Comparison of ENCODE assay signal across 8 cellular contexts in genomic region chr14:68663385-68664076, GRCh38.
A peak's percentile ranks its signal among the peaks of the same experiment; 100 is the strongest.
DNase-seq lines count a peak whose midpoint lies in the region; ATAC-seq and TF ChIP-seq lines count a peak whose summit lies in the region.

No MANE protein-coding gene starts in this region.

- H3K4me1 Mint-ChIP-seq in central memory CD8-positive, alpha-beta T cell, result peaks cover 46% of the 10 kb centered on the region

- H3K4me3 Mint-ChIP-seq in central memory CD8-positive, alpha-beta T cell, result peak overlapping the region; percentile 74

- peak; percentile 79 for DNase-seq in AG09309 (ENCODE audit: low read depth)
- DNase-seq in central memory CD8-positive, alpha-beta T cell (ENCODE audit: low spot score in 2 of 2), result no peak
- peak; percentile 24 for DNase-seq in stimulated activated CD4-positive, alpha-beta T cell treated with anti-CD3 and anti-CD28 coated beads, Interleukin-4, amount 100 ng/mL, for 1 hour
- no peak for DNase-seq in NOMO-1 (lab: John Stamatoyannopoulos, UW; ENCODE audit: unreplicated experiment in 2 of 2)
- DNase-seq in NCI-H748 (lab: John Stamatoyannopoulos, UW; ENCODE audit: unreplicated experiment), result no peak
- no peak for DNase-seq in NCI-H2196 treated with DMSO at 0.1 percent for 48 hours (lab: John Stamatoyannopoulos, UW; ENCODE audit: unreplicated experiment)

- peak overlapping the region; percentile 95 for H3K27ac Mint-ChIP-seq in central memory CD8-positive, alpha-beta T cell (ENCODE audit: low read depth)

- TF ChIP-seq CTCF in AG09309 (IDR thresholded peaks at IDR 0.05; ENCODE audit: control insufficient read depth, insufficient read depth, low read depth, low read length, missing control alignments), result no peak

- H3K9me3 Mint-ChIP-seq in central memory CD8-positive, alpha-beta T cell, result peaks cover 5% of the 10 kb centered on the region

- H3K27me3 Mint-ChIP-seq in central memory CD8-positive, alpha-beta T cell, result no peaks in the 10 kb centered on the region

- peaks cover 3% of the 10 kb centered on the region for H3K36me3 Mint-ChIP-seq in central memory CD8-positive, alpha-beta T cell (ENCODE audit: insufficient read depth)

- no peak overlapping the region for H3K4me3 ChIP-seq in AG09309 (ENCODE audit: control insufficient read depth, low read depth, low read length)

- ATAC-seq in GM19463 (IDR thresholded peaks at IDR 0.05; ENCODE audit: unreplicated experiment), result peak; percentile 81
- peak; percentile 57 for ATAC-seq in HG03571 (IDR thresholded peaks at IDR 0.05; ENCODE audit: unreplicated experiment)
- peak; percentile 63 for ATAC-seq in central memory CD8-positive, alpha-beta T cell (replicated peaks; ENCODE audit: extremely low read depth, poor library complexity, severe bottlenecking)

Comparison
In these comparisons a context has a peak if more than half of its experiments do, and no peak if none do; other contexts are left out.
1. DNase-seq: peak in AG09309 (single experiment) and stimulated activated CD4-positive, alpha-beta T cell treated with anti-CD3 and anti-CD28 coated beads, Interleukin-4, amount 100 ng/mL, for 1 hour (single experiment); none in central memory CD8-positive, alpha-beta T cell (0 of 2), NOMO-1 (0 of 2), NCI-H748 (single experiment) and NCI-H2196 treated with DMSO at 0.1 percent for 48 hours (single experiment).
2. Peak in every context shown above with its lines, with median percentiles within 50 percentile points of each other: ATAC-seq.